ENCODE assay signal across 27 cellular contexts in genomic region chr15:50312636-50313035, GRCh38. TPM values are rescaled to one million over a fixed set of nuclear protein-coding genes. Genes with fewer than 3 reads are reported as not detected.
"Had no signal": no experiment of that assay in that cellular context is flagged by ENCODE, and none has a peak within 500 bp of the region (broad histone marks: within the 10 kb centered on the region; RNA-seq: fewer than 3 reads in every experiment).

No MANE protein-coding gene starts in this region.

- H3K27me3 ChIP-seq: SJSA1 had no signal

- ATAC-seq: K562 had no signal

- H3K4me1 ChIP-seq: SJSA1 had no signal

- H3K4me3 ChIP-seq: K562, SJSA1, SK-N-MC had no signal

- H3K9ac ChIP-seq: KMS-11 had no signal

- H3K4me2 ChIP-seq: KMS-11 had no signal

- DNase-seq: Kasumi-1; MM.1S; NCI-H1092 treated with DMSO at 0.1 percent for 48 hours; NCI-H1436; NCI-H187; NCI-H2029; NCI-H2081 treated with DMSO at 0.1 percent for 48 hours; NCI-H2171; NCI-H226; NCI-H446; NCI-H510A; NCI-H524 treated with DMSO at 0.1 percent for 48 hours; NCI-H69; NCI-H774; NK-92 treated with Interleukin-12 subunit alpha and Interleukin-12 subunit beta, amount 100 ng/mL, for 24 hours; OCI-M1; Right ventricle myocardium superior; RPMI8226; SIG-M5 had no signal

- H3K4me3 Mint-ChIP-seq: IgD-negative memory B cell had no signal

- FAIRE-seq: HTR-8/SVneo, K562, RCC 7860 had no signal

- H3K27ac Mint-ChIP-seq: IgD-negative memory B cell had no signal

- H3K27ac ChIP-seq: HL-60, KMS-11, SJSA1, SK-N-MC had no signal

- H3K27me3 Mint-ChIP-seq: IgD-negative memory B cell had no signal

- H3K9me3 ChIP-seq: SJSA1 had no signal

RNA-seq across cellular contexts. Expression of gene HDC, which starts 47.1 kb away (rescaled TPM):
- total RNA-seq: SJSA1 had no signal
- polyA plus RNA-seq: IgD-negative memory B cell had no signal
